16 cellular contexts compared by ENCODE assay signal in the genomic region with DNA sequence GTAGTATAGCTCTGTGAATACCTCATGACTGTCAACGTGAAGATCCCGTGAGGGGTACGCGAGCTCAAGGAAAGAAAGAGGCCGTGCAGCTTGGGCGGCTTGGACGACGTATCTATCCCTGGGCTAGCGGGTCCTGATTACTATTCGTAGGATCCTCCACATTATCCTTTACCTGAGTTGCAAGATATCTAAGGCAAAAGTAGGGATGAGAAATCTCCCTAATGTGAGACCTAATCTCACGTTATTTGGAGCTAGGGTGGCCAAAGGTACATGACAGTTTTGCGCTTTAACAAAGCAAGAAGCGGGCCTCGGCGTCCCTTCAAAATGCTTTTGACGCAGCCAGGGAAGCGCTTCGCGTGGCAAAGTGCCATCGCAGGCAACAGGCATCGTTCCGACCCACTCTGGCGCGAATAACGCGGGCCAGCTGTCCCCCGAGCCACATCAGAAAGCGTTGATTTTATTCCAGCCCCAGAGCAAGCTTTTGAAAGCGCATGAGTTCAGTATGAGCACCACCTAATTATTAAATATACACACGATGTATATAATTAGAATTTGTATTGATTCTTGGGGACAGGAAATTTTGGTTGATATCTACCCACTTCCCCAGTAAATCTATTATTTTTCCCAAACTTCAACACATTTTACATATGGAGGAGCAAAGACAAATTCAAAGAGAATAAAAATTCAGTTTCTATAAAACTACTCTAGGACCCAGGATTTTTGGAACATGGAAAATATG. TPM values are rescaled to one million over a fixed set of nuclear protein-coding genes. Genes with fewer than 3 reads are reported as not detected.
DNase-seq lines count a peak whose midpoint lies in the region; ATAC-seq and TF ChIP-seq lines count a peak whose summit lies in the region.
"Had no signal": no experiment of that assay in that cellular context is flagged by ENCODE, and none has a peak within 500 bp of the region (broad histone marks: within the 10 kb centered on the region; RNA-seq: fewer than 3 reads in every experiment).

No MANE protein-coding gene starts in this region.

- DNase-seq in activated CD4-positive, alpha-beta T cell treated with anti-CD3 and anti-CD28 coated beads, Interleukin-2, amount 10 ng/mL, durations not matched to agents 24 days and 14 days: peak; percentile 58
- no peak for DNase-seq in activated CD4-positive, alpha-beta T cell treated with anti-CD3 and anti-CD28 coated beads, Interleukin-2, amount 50 U/mL, for 4 hours
- DNase-seq in coronary artery (ENCODE audit: low spot score) (no peak), DMS79 treated with DMSO at 0.1 percent for 48 hours (lab: John Stamatoyannopoulos, UW) (no peak)
- DNase-seq: ACHN, amygdala, colonic mucosa, Kasumi-1, NCI-H1417, NCI-H345, testis had no signal

- H3K4me1 Mint-ChIP-seq in activated CD4-positive, alpha-beta T cell treated with anti-CD3 and anti-CD28 coated beads, Interleukin-2, amount 10 ng/mL, durations not matched to agents 24 days and 14 days: peaks cover 46% of the 10 kb centered on the region
- H3K4me1 Mint-ChIP-seq in nephron: peaks cover 42% of the 10 kb centered on the region

- peaks cover 63% of the 10 kb centered on the region for H3K4me1 ChIP-seq in HUES6 (ENCODE audit: control insufficient read depth, insufficient read depth, low read length)
- H3K4me1 ChIP-seq: colonic mucosa, prostate gland had no signal

- intact Hi-C loops in activated CD4-positive, alpha-beta T cell treated with anti-CD3 and anti-CD28 coated beads, Interleukin-2, amount 10 ng/mL, durations not matched to agents 24 days and 14 days (cut with micrococcal nuclease): loop anchor here (5.0 kb wide), 1 partner anchor 328 kb away; no protein-coding TSS in a partner anchor

- H3K4me3 Mint-ChIP-seq in activated CD4-positive, alpha-beta T cell treated with anti-CD3 and anti-CD28 coated beads, Interleukin-2, amount 10 ng/mL, durations not matched to agents 24 days and 14 days: peak overlapping the region; percentile 85
- H3K4me3 Mint-ChIP-seq in nephron: peak overlapping the region in 2 of 3 experiments; percentile 24 to 81

- H3K9me3 Mint-ChIP-seq in activated CD4-positive, alpha-beta T cell treated with anti-CD3 and anti-CD28 coated beads, Interleukin-2, amount 10 ng/mL, durations not matched to agents 24 days and 14 days: peaks cover 9% of the 10 kb centered on the region
- peaks cover 6% of the 10 kb centered on the region for H3K9me3 Mint-ChIP-seq in nephron

- TF ChIP-seq CTCF in coronary artery (IDR thresholded peaks at IDR 0.05) (no peak), nephron (IDR thresholded peaks at IDR 0.05; ENCODE audit: unreplicated experiment in 3 of 3) (no peak)

- H3K27me3 ChIP-seq in HUES6 (ENCODE audit: control insufficient read depth, insufficient read depth, low read length): peaks cover 100% of the 10 kb centered on the region

- H3K36me3 ChIP-seq in HUES6 (ENCODE audit: control insufficient read depth, insufficient read depth, low read length): no peaks in the 10 kb centered on the region
- H3K36me3 ChIP-seq: colonic mucosa, prostate gland had no signal

- H3K27me3 Mint-ChIP-seq in activated CD4-positive, alpha-beta T cell treated with anti-CD3 and anti-CD28 coated beads, Interleukin-2, amount 10 ng/mL, durations not matched to agents 24 days and 14 days: peaks cover 85% of the 10 kb centered on the region
- H3K27me3 Mint-ChIP-seq in nephron (ENCODE audit: low read depth): peaks cover 99% of the 10 kb centered on the region

- peak overlapping the region; percentile 82 for H3K4me3 ChIP-seq in HUES6 (ENCODE audit: low read depth, low read length)
- peak overlapping the region; percentile 40 for H3K4me3 ChIP-seq in coronary artery
- H3K4me3 ChIP-seq: colonic mucosa, prostate gland, testis had no signal

- H3K27ac ChIP-seq in HUES6 (ENCODE audit: low read depth, low read length): no peak overlapping the region
- no peak overlapping the region for H3K27ac ChIP-seq in coronary artery
- H3K27ac ChIP-seq: colonic mucosa, prostate gland, testis had no signal

- no peaks in the 10 kb centered on the region for H3K36me3 Mint-ChIP-seq in activated CD4-positive, alpha-beta T cell treated with anti-CD3 and anti-CD28 coated beads, Interleukin-2, amount 10 ng/mL, durations not matched to agents 24 days and 14 days (ENCODE audit: low read depth)
- no peaks in the 10 kb centered on the region for H3K36me3 Mint-ChIP-seq in nephron (ENCODE audit: low read depth)

- peak overlapping the region; percentile 1 for H3K27ac Mint-ChIP-seq in activated CD4-positive, alpha-beta T cell treated with anti-CD3 and anti-CD28 coated beads, Interleukin-2, amount 10 ng/mL, durations not matched to agents 24 days and 14 days
- no peak overlapping the region for H3K27ac Mint-ChIP-seq in nephron

- peak overlapping the region; percentile 31 for H3K9ac ChIP-seq in HUES6 (ENCODE audit: low read length)

- H3K9me3 ChIP-seq in HUES6 (ENCODE audit: control insufficient read depth, insufficient read depth, low read depth, low read length): no peaks in the 10 kb centered on the region
- H3K9me3 ChIP-seq: colonic mucosa, prostate gland, testis had no signal

- ATAC-seq in GM21619 (IDR thresholded peaks at IDR 0.05; ENCODE audit: unreplicated experiment): no peak
- no peak for ATAC-seq in HG03135 (IDR thresholded peaks at IDR 0.05; ENCODE audit: unreplicated experiment)

RNA-seq across cellular contexts. Expression of a gene that starts 2.5 kb away (rescaled TPM):
- 7.4 and 7.8 TPM in 2 replicates for total RNA-seq in activated CD4-positive, alpha-beta T cell treated with anti-CD3 and anti-CD28 coated beads, Interleukin-2, amount 10 ng/mL, durations not matched to agents 24 days and 14 days
